27 cellular contexts compared by ENCODE assay signal in the genomic region with DNA sequence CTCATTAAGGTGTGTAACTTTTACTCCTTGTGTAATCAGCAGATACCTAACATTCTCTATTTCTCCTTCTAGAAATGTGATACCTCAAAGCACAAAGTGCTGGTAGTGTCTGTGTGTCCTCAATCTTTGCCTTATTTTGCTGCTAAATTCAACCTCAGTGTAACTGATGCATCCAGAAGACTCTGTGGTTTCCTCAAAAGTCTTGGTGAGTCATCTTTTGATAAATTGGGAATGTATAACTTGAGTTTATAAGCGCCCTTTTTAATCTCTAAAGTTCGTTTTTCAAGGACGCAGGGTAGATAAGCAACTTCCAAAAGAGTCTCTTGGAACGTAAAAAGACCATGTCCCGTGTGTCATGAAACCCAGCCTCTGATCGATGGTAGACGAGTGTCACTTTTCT.
"Had no signal": no experiment of that assay in that cellular context is flagged by ENCODE, and none has a peak within 500 bp of the region (broad histone marks: within the 10 kb centered on the region; RNA-seq: fewer than 3 reads in every experiment).

No MANE protein-coding gene starts in this region.

- H3K27me3 Mint-ChIP-seq: activated CD8-positive, alpha-beta T cell treated with anti-CD3 and anti-CD28 coated beads for 36 hours; activated naive CD4-positive, alpha-beta T cell treated with anti-CD3 and anti-CD28 coated beads, Interleukin-2, amount 10 ng/mL, durations not matched to agents 7 days and 5 days had no signal

- H3K9me3 ChIP-seq: SJSA1 had no signal

- FAIRE-seq: K562, RCC 7860 had no signal

- ATAC-seq: activated CD8-positive, alpha-beta T cell treated with anti-CD3 and anti-CD28 coated beads for 36 hours; K562; SK-N-SH treated with all-trans-retinoic acid at 6 μM for 48 hours; WTC11 had no signal

- H3K4me3 Mint-ChIP-seq: activated CD8-positive, alpha-beta T cell treated with anti-CD3 and anti-CD28 coated beads for 36 hours; activated naive CD4-positive, alpha-beta T cell treated with anti-CD3 and anti-CD28 coated beads, Interleukin-2, amount 10 ng/mL, durations not matched to agents 7 days and 5 days; T-helper 1 cell treated with Interleukin-12 subunit alpha and Interleukin-12 subunit beta and Interleukin-4 antibody, amounts not matched to agents 30 μg/mL and 1 μg/mL, for 36 hours; WTC11 had no signal

- H3K9me3 Mint-ChIP-seq: activated CD8-positive, alpha-beta T cell treated with anti-CD3 and anti-CD28 coated beads for 36 hours; activated naive CD4-positive, alpha-beta T cell treated with anti-CD3 and anti-CD28 coated beads, Interleukin-2, amount 10 ng/mL, durations not matched to agents 7 days and 5 days; activated T-helper 2 cell treated with anti-CD3 and anti-CD28 coated beads, Interferon-gamma antibody, Interleukin-2, Interleukin-4, amounts not matched to agents 10 μg/mL and 5 μg/mL and 100 μg/mL, durations not matched to agents 14 hours and 24 hours and 36 hours; T-helper 1 cell treated with Interleukin-12 subunit alpha and Interleukin-12 subunit beta and Interleukin-4 antibody, amounts not matched to agents 30 μg/mL and 1 μg/mL, for 36 hours had no signal

- H3K4me1 Mint-ChIP-seq: WTC11 had no signal

- DNase-seq: activated CD4-positive, alpha-beta T cell treated with anti-CD3 and anti-CD28 coated beads, Interleukin-2, amount 50 U/mL, for 1 hour; activated CD4-positive, CD25-positive, alpha-beta regulatory T cell treated with anti-CD3 and anti-CD28 coated beads, Interleukin-2, amount 50 U/mL, for 72 hours; activated CD8-positive, alpha-beta memory T cell treated with anti-CD3 and anti-CD28 coated beads, Interleukin-2, amount 50 U/mL, for 4 hours; activated CD8-positive, alpha-beta T cell treated with anti-CD3 and anti-CD28 coated beads for 36 hours; activated gamma-delta T cell treated with Interleukin-2 at 50 U/mL for 16 hours; activated naive CD4-positive, alpha-beta T cell treated with anti-CD3 and anti-CD28 coated beads, Interleukin-2, amount 10 ng/mL, durations not matched to agents 7 days and 5 days; amygdala; brain microvascular endothelial cell; Karpas-422; MM.1S; NCI-H1105; NCI-H1436; NCI-H1694 treated with DMSO at 0.1 percent for 48 hours; NCI-H2081 treated with DMSO at 0.1 percent for 48 hours; NCI-H446; NCI-H524; SHP77; SW 1271; T-helper 9 cell had no signal

- H3K27me3 ChIP-seq: brain microvascular endothelial cell, cardiac muscle cell, SJSA1 had no signal

- H3K4me3 ChIP-seq: cardiac muscle cell, K562, SJSA1 had no signal

- H3K4me1 ChIP-seq: SJSA1 had no signal

- H3K27ac Mint-ChIP-seq: activated CD8-positive, alpha-beta T cell treated with anti-CD3 and anti-CD28 coated beads for 36 hours; activated naive CD4-positive, alpha-beta T cell treated with anti-CD3 and anti-CD28 coated beads, Interleukin-2, amount 10 ng/mL, durations not matched to agents 7 days and 5 days; activated T-helper 2 cell treated with anti-CD3 and anti-CD28 coated beads, Interferon-gamma antibody, Interleukin-2, Interleukin-4, amounts not matched to agents 10 μg/mL and 5 μg/mL and 100 μg/mL, durations not matched to agents 14 hours and 24 hours and 36 hours; T-helper 1 cell treated with Interleukin-12 subunit alpha and Interleukin-12 subunit beta and Interleukin-4 antibody, amounts not matched to agents 30 μg/mL and 1 μg/mL, for 36 hours; WTC11 had no signal

- H3K27ac ChIP-seq: brain microvascular endothelial cell, cardiac muscle cell, SJSA1 had no signal
